Comparison of ENCODE assay signal across 9 cellular contexts in the genomic region with DNA sequence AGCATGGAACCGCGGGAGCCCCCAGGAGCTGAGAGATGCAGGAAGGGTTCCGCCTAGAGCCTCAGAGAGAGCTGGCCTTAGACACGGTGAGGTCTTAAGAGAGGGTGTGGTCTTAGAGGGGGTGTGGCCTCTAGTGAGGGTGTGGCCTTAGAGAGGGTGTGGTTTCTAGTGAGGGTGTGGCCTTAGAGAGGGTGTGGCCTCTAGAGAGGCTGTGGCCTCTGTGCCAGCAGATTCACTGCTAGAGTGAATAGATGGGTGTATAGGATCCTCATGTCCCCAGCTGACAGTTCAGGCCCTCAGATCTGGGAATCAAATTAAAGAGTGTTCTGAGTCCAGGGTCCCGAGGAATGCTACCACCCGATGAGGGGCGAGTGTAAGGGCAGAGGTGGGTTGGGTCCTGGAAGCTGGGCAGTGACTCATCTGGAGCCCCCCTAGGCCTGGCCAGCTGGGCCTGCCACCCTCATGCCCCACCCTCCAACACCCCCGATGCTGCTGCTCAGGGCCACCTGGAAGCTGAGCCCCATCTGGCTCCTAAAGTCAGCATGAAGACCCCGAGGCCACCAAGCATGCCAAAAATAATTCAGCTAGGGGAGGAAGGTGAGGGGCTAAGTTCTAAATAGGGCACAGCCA. TPM values are rescaled to one million over a fixed set of nuclear protein-coding genes. Genes with fewer than 3 reads are reported as not detected.
DNase-seq lines count a peak whose midpoint lies in the region; TF ChIP-seq lines count a peak whose summit lies in the region.
"Had no signal": no experiment of that assay in that cellular context is flagged by ENCODE, and none has a peak within 500 bp of the region (broad histone marks: within the 10 kb centered on the region; RNA-seq: fewer than 3 reads in every experiment).

No MANE protein-coding gene starts in this region.

- no peak for TF ChIP-seq POLR2A in erythroblast (IDR thresholded peaks at IDR 0.05; ENCODE audit: low read length)
- TF ChIP-seq POLR2A in stomach (IDR thresholded peaks at IDR 0.05) = no peak

- H3K27ac ChIP-seq in BLaER1 (no peak overlapping the region), stomach (no peak overlapping the region)

- TF ChIP-seq CTCF in stomach (IDR thresholded peaks at IDR 0.05) = no peak

- TF ChIP-seq EP300 in stomach (IDR thresholded peaks at IDR 0.05) = no peak

- peaks cover 23% of the 10 kb centered on the region for H3K27me3 ChIP-seq in BLaER1
- peaks cover 0 to 24% (median 0%) of the 10 kb centered on the region in 3 donors for H3K27me3 ChIP-seq in stomach

- intact Hi-C loops in stomach (cut with DNase I; ENCODE audit: low total_unique reads) = no loop called here

- H3K36me3 ChIP-seq in BLaER1 (no peaks in the 10 kb centered on the region), stomach (no peaks in the 10 kb centered on the region)

- H3K9me3 ChIP-seq in BLaER1 = no peaks in the 10 kb centered on the region
- peaks cover 0 to 3% (median under 1%) of the 10 kb centered on the region in 4 donors for H3K9me3 ChIP-seq in stomach

- peak overlapping the region; percentile 60 for H3K4me2 ChIP-seq in BLaER1

- H3K4me1 ChIP-seq in BLaER1 = peaks cover 91% of the 10 kb centered on the region
- peaks cover 14 to 29% (median 24%) of the 10 kb centered on the region in 4 donors for H3K4me1 ChIP-seq in stomach

- peaks cover 43% of the 10 kb centered on the region for H4K20me1 ChIP-seq in BLaER1

- H3K4me3 ChIP-seq in BLaER1 (no peak overlapping the region), stomach (no peak overlapping the region)

- DNase-seq in H4 (ENCODE audit: low spot score) (peak; percentile 64), SK-N-DZ (ENCODE audit: low spot score) (peak; percentile 16), erythroblast (lab: John Stamatoyannopoulos, UW) (peak; percentile 71 to 72), stomach (peak; percentile 24), hippocampal formation (lab: John Stamatoyannopoulos, UW) (no peak), NCI-H446 treated with DMSO at 0.1 percent for 48 hours (lab: John Stamatoyannopoulos, UW) (no peak), mucosa of gallbladder (ENCODE audit: low spot score) (no peak)
- DNase-seq: right cardiac atrium had no signal

- no peak overlapping the region for H3K9ac ChIP-seq in BLaER1

- WGBS in stomach, 5 donors = 73 to 82% (median 77%) methylated on average over 8 to 9 of the region's 9 CpGs

RNA-seq across cellular contexts. Expression of a gene that starts 49.5 kb away (rescaled TPM):
- total RNA-seq in H4 (2014; rRNA removed; shearing (Covaris generic)) = 0.60 and 2.0 TPM in 2 replicates
- 0.29 and 0.32 TPM in 2 replicates for polyA plus RNA-seq in SK-N-DZ (2014; cell fraction: cytosol; rRNA removed)
- 0.14 TPM in 1 of 2 replicates, not detected in the other for polyA plus RNA-seq in SK-N-DZ (2014; cell fraction: nucleus; rRNA removed)
- total RNA-seq in stomach (100 to 1,000 TPM in 1 of 5 donors, 10 to 100 TPM in 3, 1 to 10 TPM in 1; 5.2 to 164 (median 29.2) TPM), mucosa of gallbladder (32.5 TPM)
- 1 to 10 TPM; 3.8 to 9.6 (median 5.2) TPM for polyA plus RNA-seq in stomach

Comparison
In these comparisons a context has a peak if more than half of its experiments do, and no peak if none do; other contexts are left out.
1. DNase-seq: peak in H4 (single experiment), SK-N-DZ (single experiment), erythroblast (2 of 2) and stomach (single experiment); none in hippocampal formation (0 of 2), NCI-H446 treated with DMSO at 0.1 percent for 48 hours (single experiment) and mucosa of gallbladder (single experiment).